Comparison of ENCODE assay signal across 15 cellular contexts in the genomic region with DNA sequence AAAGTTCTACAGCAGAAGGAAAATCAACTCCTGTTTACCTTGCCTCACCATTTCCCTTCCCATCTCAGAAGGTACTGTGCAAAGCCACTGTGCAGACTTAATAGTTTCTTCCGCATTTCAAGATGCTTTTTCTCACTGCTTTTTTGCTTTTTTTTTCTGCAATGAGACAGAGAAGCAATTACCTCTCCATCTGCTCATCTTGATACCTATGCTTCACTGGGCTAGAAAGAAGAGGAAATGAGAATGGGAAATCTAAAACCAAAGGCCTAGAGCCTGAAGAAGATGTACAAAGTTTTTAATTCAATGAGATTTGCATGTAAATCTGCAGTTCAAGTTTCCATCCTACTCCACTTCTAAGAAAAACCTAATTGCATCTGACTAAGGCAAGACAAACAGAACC.
DNase-seq lines count a peak whose midpoint lies in the region; ATAC-seq lines count a peak whose summit lies in the region.
"Had no signal": no experiment of that assay in that cellular context is flagged by ENCODE, and none has a peak within 500 bp of the region (broad histone marks: within the 10 kb centered on the region; RNA-seq: fewer than 3 reads in every experiment).

No MANE protein-coding gene starts in this region.

- POLR2A ChIA-PET in activated CD4-positive, alpha-beta memory T cell treated with anti-CD3 and anti-CD28 coated beads, Interleukin-2, amount 10 ng/mL, durations not matched to agents 7 days and 5 days (lab: Charles Lee), result no interaction called here
- POLR2A ChIA-PET in CD8-positive, alpha-beta memory T cell (lab: Charles Lee), result no interaction called here

- H3K4me1 Mint-ChIP-seq in stimulated activated memory B cell treated with anti-CD40 and anti-IgM and Interleukin-4, amounts not matched to agents 10 μg/mL and 1 μg/mL and 100 μg/mL, for 72 hours, result peaks cover 86% of the 10 kb centered on the region
- H3K4me1 Mint-ChIP-seq in activated CD4-positive, alpha-beta memory T cell treated with anti-CD3 and anti-CD28 coated beads, Interleukin-2, amount 10 ng/mL, durations not matched to agents 7 days and 5 days, result no peaks in the 10 kb centered on the region
- H3K4me1 Mint-ChIP-seq in CD8-positive, alpha-beta memory T cell, result no peaks in the 10 kb centered on the region

- no peak overlapping the region for H3K27ac ChIP-seq in CD8-positive, alpha-beta memory T cell (ENCODE audit: low read depth, low read length)
- H3K27ac ChIP-seq: hepatocyte had no signal

- H3K4me3 ChIP-seq in CD8-positive, alpha-beta memory T cell (ENCODE audit: low read length), result no peak overlapping the region
- H3K4me3 ChIP-seq: hepatocyte, Peyer's patch had no signal

- H3K4me1 ChIP-seq in CD8-positive, alpha-beta memory T cell (ENCODE audit: insufficient read depth, low read length), result no peaks in the 10 kb centered on the region

- H3K27me3 ChIP-seq in CD8-positive, alpha-beta memory T cell (ENCODE audit: insufficient read depth, low read length, poor library complexity, severe bottlenecking), result no peaks in the 10 kb centered on the region
- H3K27me3 ChIP-seq: hepatocyte, Peyer's patch had no signal

- H3K9me3 Mint-ChIP-seq in stimulated activated memory B cell treated with anti-CD40 and anti-IgM and Interleukin-4, amounts not matched to agents 10 μg/mL and 1 μg/mL and 100 μg/mL, for 72 hours, result no peaks in the 10 kb centered on the region
- H3K9me3 Mint-ChIP-seq in activated CD4-positive, alpha-beta memory T cell treated with anti-CD3 and anti-CD28 coated beads, Interleukin-2, amount 10 ng/mL, durations not matched to agents 7 days and 5 days, result no peaks in the 10 kb centered on the region
- peaks cover 0 to 4% (median 2%) of the 10 kb centered on the region in 5 donors for H3K9me3 Mint-ChIP-seq in CD8-positive, alpha-beta memory T cell

- CTCF ChIA-PET in activated CD4-positive, alpha-beta memory T cell treated with anti-CD3 and anti-CD28 coated beads, Interleukin-2, amount 10 ng/mL, durations not matched to agents 7 days and 5 days (lab: Charles Lee), result no interaction called here
- CTCF ChIA-PET in CD8-positive, alpha-beta memory T cell (lab: Charles Lee), result no interaction called here

- ATAC-seq in GM18909 (IDR thresholded peaks at IDR 0.05; ENCODE audit: poor library complexity, unreplicated experiment) (peak; percentile 55), HG02610 (IDR thresholded peaks at IDR 0.05; ENCODE audit: unreplicated experiment) (peak; percentile 80), HG03565 (IDR thresholded peaks at IDR 0.05; ENCODE audit: unreplicated experiment) (peak; percentile 60), HG02571 (IDR thresholded peaks at IDR 0.05; ENCODE audit: unreplicated experiment) (no peak)
- peak; percentile 94 for ATAC-seq in stimulated activated memory B cell treated with anti-CD40 and anti-IgM and Interleukin-4, amounts not matched to agents 10 μg/mL and 1 μg/mL and 100 μg/mL, for 72 hours
- ATAC-seq: left lobe of liver, right cardiac atrium had no signal

- peak overlapping the region; percentile 77 for H3K27ac Mint-ChIP-seq in stimulated activated memory B cell treated with anti-CD40 and anti-IgM and Interleukin-4, amounts not matched to agents 10 μg/mL and 1 μg/mL and 100 μg/mL, for 72 hours
- H3K27ac Mint-ChIP-seq in activated CD4-positive, alpha-beta memory T cell treated with anti-CD3 and anti-CD28 coated beads, Interleukin-2, amount 10 ng/mL, durations not matched to agents 7 days and 5 days, result no peak overlapping the region
- no peak overlapping the region for H3K27ac Mint-ChIP-seq in CD8-positive, alpha-beta memory T cell

- peak overlapping the region; percentile 22 for H3K4me3 Mint-ChIP-seq in stimulated activated memory B cell treated with anti-CD40 and anti-IgM and Interleukin-4, amounts not matched to agents 10 μg/mL and 1 μg/mL and 100 μg/mL, for 72 hours
- H3K4me3 Mint-ChIP-seq in activated CD4-positive, alpha-beta memory T cell treated with anti-CD3 and anti-CD28 coated beads, Interleukin-2, amount 10 ng/mL, durations not matched to agents 7 days and 5 days, result no peak overlapping the region
- no peak overlapping the region for H3K4me3 Mint-ChIP-seq in CD8-positive, alpha-beta memory T cell
- H3K4me3 Mint-ChIP-seq: neural crest cell had no signal

- no peaks in the 10 kb centered on the region for H3K36me3 Mint-ChIP-seq in stimulated activated memory B cell treated with anti-CD40 and anti-IgM and Interleukin-4, amounts not matched to agents 10 μg/mL and 1 μg/mL and 100 μg/mL, for 72 hours
- no peaks in the 10 kb centered on the region for H3K36me3 Mint-ChIP-seq in activated CD4-positive, alpha-beta memory T cell treated with anti-CD3 and anti-CD28 coated beads, Interleukin-2, amount 10 ng/mL, durations not matched to agents 7 days and 5 days (ENCODE audit: low read depth)
- peaks cover 0 to 22% (median 5%) of the 10 kb centered on the region in 3 donors for H3K36me3 Mint-ChIP-seq in CD8-positive, alpha-beta memory T cell

- H3K27me3 Mint-ChIP-seq in stimulated activated memory B cell treated with anti-CD40 and anti-IgM and Interleukin-4, amounts not matched to agents 10 μg/mL and 1 μg/mL and 100 μg/mL, for 72 hours, result no peaks in the 10 kb centered on the region
- no peaks in the 10 kb centered on the region for H3K27me3 Mint-ChIP-seq in activated CD4-positive, alpha-beta memory T cell treated with anti-CD3 and anti-CD28 coated beads, Interleukin-2, amount 10 ng/mL, durations not matched to agents 7 days and 5 days
- peaks cover 0 to 4% of the 10 kb centered on the region in 2 donors for H3K27me3 Mint-ChIP-seq in CD8-positive, alpha-beta memory T cell

- no peaks in the 10 kb centered on the region for H3K36me3 ChIP-seq in CD8-positive, alpha-beta memory T cell (ENCODE audit: insufficient read depth, low read length)
- H3K36me3 ChIP-seq: Peyer's patch had no signal

- H3K9me3 ChIP-seq in CD8-positive, alpha-beta memory T cell (ENCODE audit: low read length), result no peaks in the 10 kb centered on the region
- H3K9me3 ChIP-seq: Peyer's patch had no signal

- no peak for DNase-seq in activated CD4-positive, alpha-beta memory T cell treated with anti-CD3 and anti-CD28 coated beads, Interleukin-2, amount 10 ng/mL, durations not matched to agents 7 days and 5 days
- DNase-seq in CD8-positive, alpha-beta memory T cell, result no peak
- DNase-seq: activated CD4-positive, alpha-beta T cell treated with anti-CD3 and anti-CD28 coated beads for 1 hour; activated T-cell treated with anti-CD3 and anti-CD28 coated beads, Interleukin-2, amount 50 U/mL, for 1 hour; Peyer's patch; right cardiac atrium; T-helper 1 cell had no signal
